1 cellular context compared by ENCODE assay signal in genomic region chr12:57173089-57173488, GRCh38.
TF ChIP-seq lines count a peak whose summit lies in the region.

No MANE protein-coding gene starts in this region.

TF ChIP-seq in HepG2, 621 proteins besides CTCF, POLR2A, EP300 and RAD21 (continues in another document):
- TF ChIP-seq HDAC2 (CRISPR knock-in tag; IDR thresholded peaks at IDR 0.05) (peak; percentile 58; the same call in 1 of the 2 replicates), PRMT3 (CRISPR knock-in tag; IDR thresholded peaks at IDR 0.05; ENCODE audit: borderline replicate concordance, low read depth) (no peak), PRDM15 (CRISPR knock-in tag; IDR thresholded peaks at IDR 0.05) (no peak), ZNF691 (CRISPR knock-in tag; IDR thresholded peaks at IDR 0.05; ENCODE audit: borderline replicate concordance, low read depth) (peak; percentile 50; the same call in 1 of the 2 replicates), ZNF431 (CRISPR knock-in tag; IDR thresholded peaks at IDR 0.05; ENCODE audit: borderline replicate concordance, low read depth) (no peak), RFXANK (CRISPR knock-in tag; IDR thresholded peaks at IDR 0.05) (no peak), SAP130 (CRISPR knock-in tag; IDR thresholded peaks at IDR 0.05; ENCODE audit: low read depth) (peak; percentile 48; the same call in 1 of the 2 replicates), GLI4 (CRISPR knock-in tag; IDR thresholded peaks at IDR 0.05; ENCODE audit: borderline replicate concordance) (no peak), ZNF784 (CRISPR knock-in tag; IDR thresholded peaks at IDR 0.05; ENCODE audit: borderline replicate concordance) (no peak), KAT7 (CRISPR knock-in tag; IDR thresholded peaks at IDR 0.05; ENCODE audit: borderline replicate concordance) (no peak), CEBPG (CRISPR knock-in tag; IDR thresholded peaks at IDR 0.05) (0 out of 2 replicates have a peak, but pooled peaks have one; percentile 4), KLF16 (CRISPR knock-in tag; IDR thresholded peaks at IDR 0.05) (no peak), POLR2AphosphoS5 (IDR thresholded peaks at IDR 0.05; ENCODE audit: low read depth, low read length) (peak; percentile 22; the same call in 1 of the 2 replicates), ZNF768 (CRISPR knock-in tag; IDR thresholded peaks at IDR 0.05) (0 out of 2 replicates have a peak, but pooled peaks have one; percentile 25), THAP9 (CRISPR knock-in tag; IDR thresholded peaks at IDR 0.05; ENCODE audit: borderline replicate concordance) (0 out of 2 replicates have a peak, but pooled peaks have one; percentile 21), NCOA5 (CRISPR knock-in tag; IDR thresholded peaks at IDR 0.05) (no peak), TERF1 (CRISPR knock-in tag; IDR thresholded peaks at IDR 0.05) (no peak), ZSCAN25 (CRISPR knock-in tag; IDR thresholded peaks at IDR 0.05) (0 out of 2 replicates have a peak, but pooled peaks have one; percentile 44), ZNF234 (CRISPR knock-in tag; conservative IDR thresholded peaks at IDR 0.05) (no peak), KLF11 (CRISPR knock-in tag; IDR thresholded peaks at IDR 0.05) (no peak), THRA (CRISPR knock-in tag; IDR thresholded peaks at IDR 0.05; ENCODE audit: borderline replicate concordance) (peak; percentile 47; the same call in 1 of the 2 replicates), ZGPAT (CRISPR knock-in tag; IDR thresholded peaks at IDR 0.05) (no peak), AGO2 (optimal IDR thresholded peaks at IDR 0.05; ENCODE audit: low read depth, low read length) (peak; percentile 19), GFI1 (CRISPR knock-in tag; IDR thresholded peaks at IDR 0.05; ENCODE audit: borderline replicate concordance) (no peak), ZNF607 (CRISPR knock-in tag; IDR thresholded peaks at IDR 0.05; ENCODE audit: borderline replicate concordance) (no peak), BHLHE40 (IDR thresholded peaks at IDR 0.05; ENCODE audit: low read length) (no peak), JUN (CRISPR knock-in tag; IDR thresholded peaks at IDR 0.05) (no peak), ZNF644 (CRISPR knock-in tag; IDR thresholded peaks at IDR 0.05; ENCODE audit: low read depth) (no peak), NR2F6 (IDR thresholded peaks at IDR 0.05) (no peak), NR2F6 (CRISPR knock-in tag; IDR thresholded peaks at IDR 0.05) (peak; percentile 24; the same call in 1 of the 2 replicates), ZNF609 (CRISPR knock-in tag; IDR thresholded peaks at IDR 0.05; ENCODE audit: borderline replicate concordance) (no peak), ZNF225 (CRISPR knock-in tag; IDR thresholded peaks at IDR 0.05) (peak; percentile 35; the same call in 1 of the 2 replicates), ZNF362 (CRISPR knock-in tag; IDR thresholded peaks at IDR 0.05; ENCODE audit: borderline replicate concordance) (no peak), PITX1 (CRISPR knock-in tag; IDR thresholded peaks at IDR 0.05) (peak; percentile 55; the same call in 1 of the 2 replicates)
